In the genomic region with DNA sequence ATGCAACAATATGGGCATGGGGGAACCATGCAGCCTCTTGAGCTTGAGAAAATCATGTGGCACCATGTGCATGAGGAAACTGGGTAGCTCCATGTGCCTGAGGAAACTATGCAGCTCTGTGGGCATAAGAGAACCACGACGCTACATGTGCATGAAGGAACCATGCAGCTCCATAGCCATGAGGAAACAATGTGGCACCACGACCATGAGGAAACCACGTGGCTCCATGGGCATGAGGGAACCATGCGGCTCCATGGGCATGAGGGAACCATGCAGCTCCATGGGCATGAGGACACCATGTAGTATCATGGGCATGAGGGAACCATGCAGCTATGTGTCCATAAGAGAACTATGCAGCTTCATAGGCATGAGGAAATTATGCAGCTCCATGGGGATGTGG, we compare ENCODE assay signal across 9 cellular contexts.
"Had no signal": no experiment of that assay in that cellular context is flagged by ENCODE, and none has a peak within 500 bp of the region (broad histone marks: within the 10 kb centered on the region; RNA-seq: fewer than 3 reads in every experiment).

No MANE protein-coding gene starts in this region.

- ATAC-seq: K562 had no signal

- FAIRE-seq: H54, K562 had no signal

- H3K4me3 ChIP-seq: GM23248, K562 had no signal

- DNase-seq: GM23248, GOT3, H9, HCEC 1CT, IMR-90, KG1 had no signal

- H2AFZ ChIP-seq: GM23248 had no signal

- H3K27ac ChIP-seq: GM23248, HL-60 had no signal

- H3K9ac ChIP-seq: GM23248 had no signal
